In the genomic region with DNA sequence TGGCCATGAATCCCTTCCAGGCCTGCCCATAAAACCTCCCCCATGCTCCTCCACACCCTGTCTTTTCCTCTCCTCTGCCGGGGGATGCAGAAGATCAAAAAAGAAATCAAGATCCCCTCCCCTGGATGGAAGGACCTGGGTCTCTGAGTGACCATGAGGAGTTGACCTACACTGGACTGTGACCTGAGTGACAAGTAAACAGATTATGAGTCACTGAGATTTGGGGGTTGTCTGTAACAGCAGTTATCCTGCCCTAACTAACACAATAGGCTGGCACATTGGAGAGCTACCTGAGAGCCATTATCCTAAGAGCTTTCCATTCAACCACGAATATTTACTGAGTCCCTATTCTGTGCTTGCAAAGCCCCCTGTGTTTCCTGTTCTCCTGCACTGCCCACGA, we compare ENCODE assay signal across 16 cellular contexts.
"Had no signal": no experiment of that assay in that cellular context is flagged by ENCODE, and none has a peak within 500 bp of the region (broad histone marks: within the 10 kb centered on the region; RNA-seq: fewer than 3 reads in every experiment).

No MANE protein-coding gene starts in this region.

- H3K27me3 ChIP-seq: adrenal gland, gastrocnemius medialis, pancreas, testis had no signal

- H3K4me3 ChIP-seq: adrenal gland, gastrocnemius medialis, heart right ventricle, pancreas, stomach, testis, upper lobe of right lung had no signal

- DNase-seq: activated CD4-positive, CD25-positive, alpha-beta regulatory T cell treated with anti-CD3 and anti-CD28 coated beads, Interleukin-2, amount 50 U/mL, for 72 hours; activated naive CD4-positive, alpha-beta T cell treated with anti-CD3 and anti-CD28 coated beads, Interleukin-2, amount 10 ng/mL, durations not matched to agents 7 days and 5 days; activated T-cell treated with anti-CD3 and anti-CD28 coated beads for 4 hours; adrenal gland; erythroblast; gastrocnemius medialis; heart right ventricle; left colon; midbrain; pancreas; stimulated activated CD4-positive, alpha-beta T cell treated with anti-CD3 and anti-CD28 coated beads, Interleukin-2, amount 100 ng/mL, for 24 hours; stomach; T-helper 9 cell; testis; upper lobe of right lung had no signal

- H3K36me3 ChIP-seq: adrenal gland, gastrocnemius medialis, heart right ventricle, pancreas, stomach, upper lobe of right lung had no signal

- H3K4me1 ChIP-seq: gastrocnemius medialis, pancreas, testis, upper lobe of right lung had no signal

- H3K9me3 ChIP-seq: adrenal gland, gastrocnemius medialis, heart right ventricle, pancreas, stomach, testis, upper lobe of right lung had no signal

- ATAC-seq: activated T-helper 17 cell treated with anti-CD3 and anti-CD28 coated beads, Interleukin-2, amount 50 U/mL, for 72 hours; gastrocnemius medialis; left colon; pancreas; upper lobe of right lung had no signal

- H3K27ac ChIP-seq: adrenal gland, gastrocnemius medialis, heart right ventricle, pancreas, stomach, testis, upper lobe of right lung had no signal
